8 cellular contexts compared by ENCODE assay signal in genomic region chr1:29230553-29231378, GRCh38. TPM values are rescaled to one million over a fixed set of nuclear protein-coding genes. Genes with fewer than 3 reads are reported as not detected.
DNase-seq lines count a peak whose midpoint lies in the region; ATAC-seq, FAIRE-seq and TF ChIP-seq lines count a peak whose summit lies in the region.

TSS of gene MECR (minus strand) at chr1:29230934. CDS start at chr1:29230906, 28 bp downstream.

- H2AFZ ChIP-seq in keratinocyte (ENCODE audit: control insufficient read depth, low read length): peak within 1 kb of the TSS; percentile 90

- H3K27ac ChIP-seq in keratinocyte (ENCODE audit: control insufficient read depth, insufficient read depth, low read length): peak within 1 kb of the TSS; percentile 83

- ATAC-seq in GM18873 (IDR thresholded peaks at IDR 0.05; ENCODE audit: low FRiP score, unreplicated experiment) (peak; percentile 77), HG03159 (IDR thresholded peaks at IDR 0.05; ENCODE audit: unreplicated experiment) (peak; percentile 90)
- peak; percentile 98 for ATAC-seq in activated CD4-positive, CD25-positive, alpha-beta regulatory T cell treated with anti-CD3 and anti-CD28 coated beads, Interleukin-2, amount 50 U/mL, for 24 hours
- peak; percentile 96 for ATAC-seq in central memory CD8-positive, alpha-beta T cell (replicated peaks; ENCODE audit: extremely low read depth, poor library complexity, severe bottlenecking)

- peak; percentile 48 for DNase-seq in AG09309 (ENCODE audit: low read depth)
- DNase-seq in NCI-H226: peak; percentile 77
- DNase-seq in central memory CD8-positive, alpha-beta T cell (ENCODE audit: low spot score in 2 of 2): peak; percentile 93 to 94
- DNase-seq in keratinocyte (ENCODE audit: low read depth, low spot score): peak; percentile 58
- DNase-seq in stimulated activated CD4-positive, alpha-beta T cell treated with anti-CD3 and anti-CD28 coated beads, Interleukin-15, amount 100 ng/mL, for 1 hour (ENCODE audit: low read depth in 1 of 2, low spot score in 1 of 2): peak; percentile 89 to 93

- dilution Hi-C loops in keratinocyte (cut with MboI; ENCODE audit: extremely low pct_ligation_motif_present, low sequenced_read_pairs): loop anchor here (25.0 kb wide), 1 partner anchor 132 kb away; no protein-coding TSS in a partner anchor

- peaks cover 7% of the 10 kb centered on the region for H3K36me3 Mint-ChIP-seq in central memory CD8-positive, alpha-beta T cell (ENCODE audit: insufficient read depth)

- no peaks in the 10 kb centered on the region for H3K9me1 ChIP-seq in keratinocyte (ENCODE audit: control insufficient read depth, extremely low read depth, insufficient read depth, low read length)

- peaks cover 24% of the 10 kb centered on the region for H3K79me2 ChIP-seq in keratinocyte (ENCODE audit: control insufficient read depth, insufficient read depth, low read length)

- H3K27me3 Mint-ChIP-seq in central memory CD8-positive, alpha-beta T cell: peaks cover 16% of the 10 kb centered on the region

- H3K27ac Mint-ChIP-seq in central memory CD8-positive, alpha-beta T cell (ENCODE audit: low read depth): peak within 1 kb of the TSS; percentile 95

- H3K4me3 ChIP-seq in AG09309 (ENCODE audit: control insufficient read depth, low read depth, low read length) (peak within 1 kb of the TSS; percentile 93), keratinocyte (ENCODE audit: control insufficient read depth in 2 of 3, extremely low read depth in 1 of 3, insufficient read depth in 2 of 3, low read depth in 1 of 3, low read length in 3 of 3) (peak within 1 kb of the TSS; percentile 84 to 95 (median 91))

- no peaks in the 10 kb centered on the region for H3K9me3 Mint-ChIP-seq in central memory CD8-positive, alpha-beta T cell

- peak within 1 kb of the TSS; percentile 93 for H3K4me2 ChIP-seq in keratinocyte (ENCODE audit: control insufficient read depth, extremely low read depth, insufficient read depth, low read depth, low read length)

- H4K20me1 ChIP-seq in keratinocyte (ENCODE audit: control insufficient read depth, extremely low read depth, insufficient read depth, low read length): no peaks in the 10 kb centered on the region

- no peak for FAIRE-seq in keratinocyte (lab: Jason Lieb, UNC)

- H3K4me1 ChIP-seq in keratinocyte (ENCODE audit: control insufficient read depth, extremely low read depth, insufficient read depth, low read length): peaks cover 13% of the 10 kb centered on the region

- peak within 1 kb of the TSS; percentile 93 for H3K9ac ChIP-seq in keratinocyte (ENCODE audit: control insufficient read depth, extremely low read depth, insufficient read depth, low read length)

- TF ChIP-seq CTCF in AG09309 (IDR thresholded peaks at IDR 0.05; ENCODE audit: control insufficient read depth, insufficient read depth, low read depth, low read length, missing control alignments) (peak; percentile 15), keratinocyte (optimal IDR thresholded peaks at IDR 0.05 in 1 of 3, IDR thresholded peaks at IDR 0.05 in 1 of 3, conservative IDR thresholded peaks at IDR 0.05 in 1 of 3; ENCODE audit: extremely low read depth in 1 of 3, insufficient read depth in 2 of 3, low read length in 3 of 3) (peak in 1 of 3 experiments; percentile 45)

- peak within 1 kb of the TSS; percentile 94 for H3K4me3 Mint-ChIP-seq in central memory CD8-positive, alpha-beta T cell

- H3K9me3 ChIP-seq in keratinocyte (ENCODE audit: control insufficient read depth, low read depth, low read length): no peaks in the 10 kb centered on the region

- H3K36me3 ChIP-seq in keratinocyte (ENCODE audit: control insufficient read depth in 2 of 2, extremely low read depth in 1 of 2, insufficient read depth in 2 of 2, low read length in 2 of 2): peaks cover 0 to 6% of the 10 kb centered on the region in 2 experiments

- H3K27me3 ChIP-seq in keratinocyte (ENCODE audit: control insufficient read depth, extremely low read depth, insufficient read depth, low read length): no peaks in the 10 kb centered on the region

- H3K4me1 Mint-ChIP-seq in central memory CD8-positive, alpha-beta T cell: peaks cover 19% of the 10 kb centered on the region

RNA-seq across cellular contexts. Expression of gene MECR, which starts in this region (rescaled TPM):
- 20.7 to 29.9 TPM (median 23.0 TPM) in 3 replicates for polyA plus RNA-seq in keratinocyte
- 11.5 TPM for polyA plus RNA-seq in keratinocyte (2011; ENCODE audit: low read depth)
- 15.7 and 26.5 TPM in 2 replicates for polyA plus RNA-seq in keratinocyte (2011; cell fraction: cytosol; rRNA removed)
- 22.4 and 28.5 TPM in 2 replicates for polyA plus RNA-seq in keratinocyte (2011; cell fraction: nucleus; rRNA removed)
- 24.1 and 26.0 TPM in 2 replicates for polyA plus RNA-seq in keratinocyte (2012; ENCODE audit: low replicate concordance)
- polyA minus RNA-seq in keratinocyte: 20.2 to 34.1 TPM (median 25.2 TPM) in 3 replicates
- polyA minus RNA-seq in keratinocyte (2011; cell fraction: cytosol; rRNA and poly(A)+ RNA removed): 14.4 TPM
- polyA minus RNA-seq in keratinocyte (2011; cell fraction: nucleus; rRNA and poly(A)+ RNA removed): 11.6 and 13.1 TPM in 2 replicates

Comparison
In these comparisons a context has a peak if more than half of its experiments do, and no peak if none do; other contexts are left out.
1. Peak in every context shown above with its lines: DNase-seq, ATAC-seq, H3K4me3 ChIP-seq and H3K27ac ChIP-seq.